ENCODE assay signal across 17 cellular contexts in genomic region chr11:123046473-123047264, GRCh38. TPM values are rescaled to one million over a fixed set of nuclear protein-coding genes. Genes with fewer than 3 reads are reported as not detected.
DNase-seq lines count a peak whose midpoint lies in the region; ATAC-seq and TF ChIP-seq lines count a peak whose summit lies in the region.
"Had no signal": no experiment of that assay in that cellular context is flagged by ENCODE, and none has a peak within 500 bp of the region (broad histone marks: within the 10 kb centered on the region; RNA-seq: fewer than 3 reads in every experiment).

No MANE protein-coding gene starts in this region.

- H3K4me3 ChIP-seq in IMR-90 (ENCODE audit: insufficient read depth, low read depth, low read length) (no peak overlapping the region), spleen (no peak overlapping the region)

- H3K18ac ChIP-seq in IMR-90 (ENCODE audit: low read depth, low read length): no peak overlapping the region

- H3K9me3 ChIP-seq in IMR-90 (ENCODE audit: control insufficient read depth, insufficient read depth, low read length) (no peaks in the 10 kb centered on the region), spleen (no peaks in the 10 kb centered on the region)

- no peak for TF ChIP-seq RAD21 in IMR-90 (IDR thresholded peaks at IDR 0.05; ENCODE audit: low read length)

- H4K5ac ChIP-seq in IMR-90 (ENCODE audit: low read depth, low read length): no peak overlapping the region

- no peaks in the 10 kb centered on the region for H3K79me1 ChIP-seq in IMR-90 (ENCODE audit: low read depth in 1 of 2, low read length in 2 of 2)

- POLR2A ChIA-PET in IMR-90 (lab: Charles Lee; ENCODE audit: unreplicated experiment): no interaction called here

- ATAC-seq in IMR-90 (ENCODE audit: low read depth) (no peak), GM21529 (IDR thresholded peaks at IDR 0.05; ENCODE audit: unreplicated experiment) (no peak)
- ATAC-seq: SK-N-SH treated with all-trans-retinoic acid at 6 μM for 48 hours had no signal

- no peak overlapping the region for H2AK9ac ChIP-seq in IMR-90 (replicated peaks; ENCODE audit: low read depth, low read length, poor library complexity)

- H3K4me1 ChIP-seq in IMR-90 (ENCODE audit: control insufficient read depth, insufficient read depth, low read length) (no peaks in the 10 kb centered on the region), spleen (no peaks in the 10 kb centered on the region)

- no TSS peak for BruUV-seq in IMR-90 (replicated peaks; lab: Mats Ljungman, UMichigan)

- H3K27me3 ChIP-seq in IMR-90 (ENCODE audit: control insufficient read depth, insufficient read depth, low read length): peaks cover 11% of the 10 kb centered on the region
- no peaks in the 10 kb centered on the region for H3K27me3 ChIP-seq in spleen (replicated peaks in 1 of 7)

- TF ChIP-seq CTCF in IMR-90 (conservative IDR thresholded peaks at IDR 0.05; ENCODE audit: low read depth, low read length) (no peak), spleen (IDR thresholded peaks at IDR 0.05 in 8 of 11, conservative IDR thresholded peaks at IDR 0.05 in 3 of 11) (no peak)

- 83% methylated on average over 1 of the region's 5 CpGs; no CpG with 5 or more reads in 1 of the 2 experiments for WGBS in IMR-90 (ENCODE audit: extremely low coverage in 2 of 2, insufficient read length in 1 of 2), 2 experiments
- 61 to 81% (median 65%) methylated on average over 5 of the region's 5 CpGs for WGBS in spleen, 5 donors

- dilution Hi-C loops in IMR-90 (cut with HindIII; ENCODE audit: low sequenced_read_pairs, unreplicated experiment): loop anchor here (25.0 kb wide), 1 partner anchor 184 kb away; no protein-coding TSS in a partner anchor

- in situ Hi-C loops in IMR-90 (cut with MboI; ENCODE audit: low sequenced_read_pairs): no loop called here

- no peak overlapping the region for H4K8ac ChIP-seq in IMR-90 (ENCODE audit: low read depth in 2 of 2, low read length in 2 of 2)

- no peak overlapping the region for H4K91ac ChIP-seq in IMR-90 (ENCODE audit: insufficient read depth, low read depth, low read length)

- H3K36me3 ChIP-seq in IMR-90 (ENCODE audit: control insufficient read depth, insufficient read depth, low read length): no peaks in the 10 kb centered on the region
- peaks cover 0 to 3% (median 0%) of the 10 kb centered on the region in 6 donors for H3K36me3 ChIP-seq in spleen

- no peak overlapping the region for H3K27ac ChIP-seq in IMR-90 (ENCODE audit: insufficient read depth, low read length)
- H3K27ac ChIP-seq in spleen: peak overlapping the region in 5 of 8 donors; percentile 47 to 78 (median 59)
- H3K27ac ChIP-seq: C4-2B had no signal

- H2AFZ ChIP-seq in IMR-90 (replicated peaks; ENCODE audit: low read length, poor library complexity): no peak overlapping the region

- TF ChIP-seq POLR2A in IMR-90 (IDR thresholded peaks at IDR 0.05; ENCODE audit: low read depth, low read length) (no peak), spleen (IDR thresholded peaks at IDR 0.05) (no peak)

- H3K9me1 ChIP-seq in IMR-90 (ENCODE audit: insufficient read depth, low read length): 0 out of 2 replicates have a peak, but pooled peaks cover 3% of the 10 kb centered on the region

- no peaks in the 10 kb centered on the region; the same call in 1 of the 2 replicates for H4K20me1 ChIP-seq in IMR-90 (ENCODE audit: insufficient read depth, low read length)

- H3K23ac ChIP-seq in IMR-90 (ENCODE audit: low read depth, low read length): peak overlapping the region; percentile 52; the same call in 1 of the 2 replicates

- H2BK5ac ChIP-seq in IMR-90 (ENCODE audit: low read depth, low read length, poor library complexity, severe bottlenecking): no peak overlapping the region

- H3K9ac ChIP-seq in IMR-90 (ENCODE audit: low read depth, low read length): no peak overlapping the region

- H3K4me2 ChIP-seq in IMR-90 (ENCODE audit: low read depth, low read length): no peak overlapping the region

- H2BK20ac ChIP-seq in IMR-90 (ENCODE audit: low read depth, low read length): no peak overlapping the region

- intact Hi-C loops in IMR-90 (cut with micrococcal nuclease) (no loop called here), spleen (cut with DNase I; ENCODE audit: low total_unique reads) (no loop called here)

- H3K14ac ChIP-seq in IMR-90 (replicated peaks; ENCODE audit: low read depth, low read length): no peak overlapping the region

- CTCF ChIA-PET in IMR-90 (lab: Yijun Ruan, JAX): interaction anchor here (0.6 to 1.4 kb wide), 3 partner anchors 10 to 292 kb away, joined by 3 read pairs; no protein-coding TSS in a partner anchor

- H2BK120ac ChIP-seq in IMR-90 (ENCODE audit: low read depth, low read length): no peak overlapping the region

- DNase-seq in IMR-90 (no peak), amniotic epithelial cell (ENCODE audit: low read depth) (peak; percentile 33), left kidney (ENCODE audit: low read depth, low spot score) (peak; percentile 66), spleen (no peak), NCI-H2171 treated with DMSO at 0.1 percent for 48 hours (lab: John Stamatoyannopoulos, UW) (no peak)
- no peak for DNase-seq in activated T-cell treated with anti-CD3 and anti-CD28 coated beads, Interleukin-2, amount 50 U/mL, for 1 hour
- DNase-seq: GDM1, GOT3, KBM-7, NCI-H1105, NCI-H2081 treated with DMSO at 0.1 percent for 48 hours, NCI-H510A, NCI-H748 treated with DMSO at 0.1 percent for 48 hours, SIG-M5 had no signal

- H2AK5ac ChIP-seq in IMR-90 (ENCODE audit: low read depth, low read length): no peak overlapping the region

- no peak overlapping the region for H3K56ac ChIP-seq in IMR-90 (ENCODE audit: extremely low read depth, insufficient read depth, low read length)

- H3K4ac ChIP-seq in IMR-90 (ENCODE audit: low read depth, low read length): no peak overlapping the region

- no peak overlapping the region for H2BK15ac ChIP-seq in IMR-90 (ENCODE audit: low read depth, low read length)

TF ChIP-seq in IMR-90, 13 proteins besides CTCF, POLR2A, EP300 and RAD21:
- TF ChIP-seq USF2 (IDR thresholded peaks at IDR 0.05; ENCODE audit: low read depth, low read length) (no peak), RFX5 (IDR thresholded peaks at IDR 0.05; ENCODE audit: low read depth, low read length) (no peak), FOS (IDR thresholded peaks at IDR 0.05; ENCODE audit: low read depth, low read length) (no peak)

RNA-seq across cellular contexts. Expression of gene HSPA8, which starts 15.3 kb away (rescaled TPM):
- total RNA-seq in IMR-90 (2012; rRNA removed) (4,053 and 4,346 TPM in 2 replicates), spleen (1,000 to 10,000 TPM in 1 of 7 donors, 100 to 1,000 TPM in 6; 550 to 1,026 (median 678) TPM)
- polyA plus RNA-seq in IMR-90 (2012; rRNA removed) (2,309 and 2,607 TPM in 2 replicates), spleen (100 to 1,000 TPM; 110 to 369 (median 156) TPM)
- polyA plus RNA-seq in IMR-90 (2012; cell fraction: cytosol; rRNA removed): 891 and 1,297 TPM in 2 replicates
- 378 and 1,026 TPM in 2 replicates for polyA plus RNA-seq in IMR-90 (2012; cell fraction: nucleus; rRNA removed; ENCODE audit: low replicate concordance)

Comparison
In these comparisons a context has a peak if more than half of its experiments do, and no peak if none do; other contexts are left out.
1. DNase-seq: peak in amniotic epithelial cell (single experiment) and left kidney (single experiment); none in IMR-90 (single experiment), spleen (single experiment), NCI-H2171 treated with DMSO at 0.1 percent for 48 hours (single experiment) and activated T-cell treated with anti-CD3 and anti-CD28 coated beads, Interleukin-2, amount 50 U/mL, for 1 hour (single experiment).